In genomic region chr4:166008510-166008909, GRCh38 we compare ENCODE assay signal across 3 cellular contexts.
TF ChIP-seq lines count a peak whose summit lies in the region.

No MANE protein-coding gene starts in this region.

TF ChIP-seq in HepG2, 621 proteins besides CTCF, POLR2A, EP300 and RAD21 (continued from another document):
- TF ChIP-seq CREB1 (IDR thresholded peaks at IDR 0.05) (0 out of 2 replicates have a peak, but pooled peaks have one; percentile 10), CREB1 (CRISPR knock-in tag; IDR thresholded peaks at IDR 0.05) (no peak), ZNF570 (CRISPR knock-in tag; IDR thresholded peaks at IDR 0.05; ENCODE audit: borderline replicate concordance) (no peak), YY1 (IDR thresholded peaks at IDR 0.05; ENCODE audit: insufficient read depth, insufficient replicate concordance, low read depth, low read length) (no peak), ETV5 (CRISPR knock-in tag; IDR thresholded peaks at IDR 0.05; ENCODE audit: borderline replicate concordance) (no peak), AGO2 (optimal IDR thresholded peaks at IDR 0.05; ENCODE audit: low read depth, low read length) (no peak), ATF7 (IDR thresholded peaks at IDR 0.05) (peak; percentile 91), ATF7 (CRISPR knock-in tag; IDR thresholded peaks at IDR 0.05) (no peak), RBAK (CRISPR knock-in tag; IDR thresholded peaks at IDR 0.05) (no peak)

TF ChIP-seq in HEK293, 187 proteins besides CTCF, POLR2A, EP300 and RAD21 (continued from another document):
- peak; percentile 27; the same call in 1 of the 2 replicates for TF ChIP-seq ATF2 (tag by site-specific recombination; IDR thresholded peaks at IDR 0.05; ENCODE audit: low read depth)

TF ChIP-seq in K562, 482 proteins besides CTCF, POLR2A, EP300 and RAD21:
- TF ChIP-seq ATF3 (IDR thresholded peaks at IDR 0.05) (peak; percentile 38; the same call in 1 of the 2 replicates), ATF3 (CRISPR knock-in tag; conservative IDR thresholded peaks at IDR 0.05) (no peak), ZBTB7A (IDR thresholded peaks at IDR 0.05; ENCODE audit: borderline replicate concordance, control insufficient read depth, low read depth, low read length) (no peak)
